9 cellular contexts compared by ENCODE assay signal in genomic region chr16:1966460-1966859, GRCh38. TPM values are rescaled to one million over a fixed set of nuclear protein-coding genes. Genes with fewer than 3 reads are reported as not detected.
DNase-seq lines count a peak whose midpoint lies in the region; ATAC-seq and TF ChIP-seq lines count a peak whose summit lies in the region.
"Had no signal": no experiment of that assay in that cellular context is flagged by ENCODE, and none has a peak within 500 bp of the region (broad histone marks: within the 10 kb centered on the region; RNA-seq: fewer than 3 reads in every experiment).

A gene with protein sequence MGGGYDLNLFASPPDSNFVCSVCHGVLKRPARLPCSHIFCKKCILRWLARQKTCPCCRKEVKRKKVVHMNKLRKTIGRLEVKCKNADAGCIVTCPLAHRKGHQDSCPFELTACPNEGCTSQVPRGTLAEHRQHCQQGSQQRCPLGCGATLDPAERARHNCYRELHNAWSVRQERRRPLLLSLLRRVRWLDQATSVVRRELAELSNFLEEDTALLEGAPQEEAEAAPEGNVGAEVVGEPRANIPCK (plus strand): TSS chr16:1966856. CDS start chr16:1966882, 26 bp downstream.

- H3K27ac ChIP-seq in PC-9 (peak within 1 kb of the TSS; percentile 55; the same call in 1 of the 2 replicates), esophagus (ENCODE audit: low read depth in 2 of 2, low read length in 1 of 2) (peak within 1 kb of the TSS in 1 of 2 donors; percentile 93), parathyroid adenoma (no peak within 1 kb of the TSS)

- H3K27me3 ChIP-seq in Caco-2 (replicated peaks; ENCODE audit: control insufficient read depth, insufficient read depth, low read length), result no peaks in the 10 kb centered on the region
- no peaks in the 10 kb centered on the region for H3K27me3 ChIP-seq in PC-9 (ENCODE audit: insufficient read depth, low read depth)
- H3K27me3 ChIP-seq in esophagus (ENCODE audit: control insufficient read depth in 1 of 2, insufficient read depth in 2 of 2, low read length in 2 of 2), result no peaks in the 10 kb centered on the region
- H3K27me3 ChIP-seq in parathyroid adenoma (ENCODE audit: control insufficient read depth, insufficient read depth, low read length), result no peaks in the 10 kb centered on the region

- 93 to 96% methylated on average over 6 of the region's 6 CpGs for WGBS in esophagus, 2 donors

- H3K27me3 Mint-ChIP-seq in Caco-2 (ENCODE audit: insufficient read depth, unreplicated experiment), result no peaks in the 10 kb centered on the region

- POLR2A ChIA-PET in Caco-2 (lab: Charles Lee) (no interaction called here), PC-9 (lab: Charles Lee; ENCODE audit: unreplicated experiment) (no interaction called here)

- H3K9ac ChIP-seq in parathyroid adenoma, result no peak within 1 kb of the TSS

- TF ChIP-seq CTCF in Caco-2 (IDR thresholded peaks at IDR 0.05; ENCODE audit: insufficient read depth in 1 of 2, low read depth in 1 of 2, low read length in 1 of 2, severe bottlenecking in 1 of 2, unreplicated experiment in 1 of 2), result no peak
- no peak for TF ChIP-seq CTCF in PC-9 (conservative IDR thresholded peaks at IDR 0.05)
- TF ChIP-seq CTCF in parathyroid adenoma (IDR thresholded peaks at IDR 0.05), result no peak

- no TSS peak for BruUV-seq in Caco-2 (replicated peaks; lab: Mats Ljungman, UMichigan)
- no TSS peak for BruUV-seq in PC-9 (replicated peaks; lab: Mats Ljungman, UMichigan)

- CTCF ChIA-PET in Caco-2 (lab: Charles Lee), result no interaction called here
- CTCF ChIA-PET in PC-9 (lab: Charles Lee), result no interaction called here

- intact Hi-C loops in Caco-2 (cut with micrococcal nuclease; ENCODE audit: unreplicated experiment) (no loop called here), PC-9 (cut with micrococcal nuclease; ENCODE audit: unreplicated experiment) (no loop called here)

- H3K79me2 ChIP-seq in PC-9 (ENCODE audit: low read depth) (peaks cover 63% of the 10 kb centered on the region), parathyroid adenoma (no peaks in the 10 kb centered on the region)

- H3F3A ChIP-seq in PC-9 (ENCODE audit: insufficient read depth, low read depth), result peaks cover 40% of the 10 kb centered on the region

- H3K9me3 Mint-ChIP-seq in Caco-2 (ENCODE audit: unreplicated experiment), result no peaks in the 10 kb centered on the region

- H3K4me3 ChIP-seq in Caco-2 (ENCODE audit: low read depth, low read length) (peak within 1 kb of the TSS; percentile 83), PC-9 (peak within 1 kb of the TSS; percentile 83), esophagus (ENCODE audit: low read depth in 1 of 2, low read length in 2 of 2) (peak within 1 kb of the TSS; percentile 68 to 89), parathyroid adenoma (ENCODE audit: low read depth, low read length) (peak within 1 kb of the TSS; percentile 94)

- H3K36me3 Mint-ChIP-seq in Caco-2 (ENCODE audit: insufficient read depth, unreplicated experiment), result peaks cover 49% of the 10 kb centered on the region

- no peak for DNase-seq in Caco-2
- no peak for DNase-seq in PC-9
- DNase-seq in DMS53 (lab: John Stamatoyannopoulos, UW), result no peak
- DNase-seq: NCI-H146 had no signal

- H4K20me1 ChIP-seq in PC-9 (ENCODE audit: insufficient read depth), result peaks cover 26% of the 10 kb centered on the region

- ATAC-seq in GM18907 (IDR thresholded peaks at IDR 0.05; ENCODE audit: unreplicated experiment) (no peak), HG02870 (IDR thresholded peaks at IDR 0.05; ENCODE audit: unreplicated experiment) (no peak), HG03139 (IDR thresholded peaks at IDR 0.05; ENCODE audit: unreplicated experiment) (no peak)

- H3K9me2 ChIP-seq in PC-9 (ENCODE audit: insufficient read depth), result no peaks in the 10 kb centered on the region

- H3K4me1 Mint-ChIP-seq in Caco-2 (ENCODE audit: low read depth, unreplicated experiment), result peaks cover 12% of the 10 kb centered on the region

- peak within 1 kb of the TSS; percentile 76 for H3K4me3 Mint-ChIP-seq in Caco-2 (ENCODE audit: unreplicated experiment)

- peaks cover 8% of the 10 kb centered on the region for H3K36me3 ChIP-seq in Caco-2 (ENCODE audit: control insufficient read depth, insufficient read depth, low read length)
- H3K36me3 ChIP-seq in PC-9 (ENCODE audit: low read depth), result peaks cover 22% of the 10 kb centered on the region
- peaks cover 2 to 16% of the 10 kb centered on the region in 2 donors for H3K36me3 ChIP-seq in esophagus (ENCODE audit: control insufficient read depth in 2 of 2, insufficient read depth in 2 of 2, low read length in 1 of 2)
- H3K36me3 ChIP-seq in parathyroid adenoma (ENCODE audit: control insufficient read depth, insufficient read depth, low read length), result no peaks in the 10 kb centered on the region

- H3K4me1 ChIP-seq in Caco-2 (peaks cover 17% of the 10 kb centered on the region), PC-9 (replicated peaks; ENCODE audit: insufficient read depth) (peaks cover 10% of the 10 kb centered on the region; the same call in 1 of the 2 replicates), esophagus (ENCODE audit: control insufficient read depth in 2 of 2, insufficient read depth in 2 of 2, low read length in 1 of 2) (peaks cover 0 to 15% of the 10 kb centered on the region in 2 donors), parathyroid adenoma (peaks cover 2% of the 10 kb centered on the region)

- no peak within 1 kb of the TSS for H2AFZ ChIP-seq in PC-9
- no peak within 1 kb of the TSS for H2AFZ ChIP-seq in parathyroid adenoma

- peak within 1 kb of the TSS; percentile 96 for H3K27ac Mint-ChIP-seq in Caco-2 (ENCODE audit: unreplicated experiment)

- H3K4me2 ChIP-seq in PC-9 (peak within 1 kb of the TSS; percentile 96), parathyroid adenoma (ENCODE audit: low read length) (peak within 1 kb of the TSS; percentile 73)

- H3K9me3 ChIP-seq in Caco-2, result no peaks in the 10 kb centered on the region
- no peaks in the 10 kb centered on the region for H3K9me3 ChIP-seq in PC-9 (ENCODE audit: insufficient read depth, low read depth)
- no peaks in the 10 kb centered on the region for H3K9me3 ChIP-seq in esophagus (ENCODE audit: control insufficient read depth in 2 of 2, insufficient read depth in 1 of 2, low read depth in 1 of 2, low read length in 1 of 2)
- H3K9me3 ChIP-seq in parathyroid adenoma (ENCODE audit: control insufficient read depth, low read length), result no peaks in the 10 kb centered on the region

RNA-seq across cellular contexts. Expression of the gene that starts here (rescaled TPM):
- total RNA-seq in Caco-2 (2022) (not detected in 2 replicates), PC-9 (2021) (not detected in 2 replicates)
- polyA plus RNA-seq in esophagus, result under 1 TPM; 0.06 to 0.20 TPM
